11 cellular contexts compared by ENCODE assay signal in the genomic region with DNA sequence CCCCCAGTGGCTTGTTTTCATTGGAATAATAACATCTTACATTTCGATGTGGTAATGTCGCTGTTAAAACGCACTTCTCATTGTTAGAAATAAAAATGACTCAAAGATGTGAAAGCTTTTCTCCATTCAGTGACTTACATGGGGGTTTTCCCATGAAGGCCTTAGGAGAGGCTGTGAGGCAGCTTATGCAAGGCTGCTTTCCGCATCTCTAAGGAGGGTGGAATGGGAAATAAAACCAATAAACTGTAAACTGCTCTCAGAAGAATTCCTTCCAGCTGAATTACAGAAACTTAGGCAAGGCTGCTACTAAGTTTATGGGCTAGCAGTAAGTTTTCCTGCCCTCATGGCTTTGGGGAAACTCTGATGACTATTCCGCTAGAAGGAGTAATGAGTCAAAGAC.
DNase-seq lines count a peak whose midpoint lies in the region; ATAC-seq and TF ChIP-seq lines count a peak whose summit lies in the region.
"Had no signal": no experiment of that assay in that cellular context is flagged by ENCODE, and none has a peak within 500 bp of the region (broad histone marks: within the 10 kb centered on the region; RNA-seq: fewer than 3 reads in every experiment).

No MANE protein-coding gene starts in this region.

- H3F3A ChIP-seq in GM23338 (replicated peaks; ENCODE audit: low read depth) = no peaks in the 10 kb centered on the region

- peak; percentile 96 for DNase-seq in AG10803 (ENCODE audit: low read depth)
- no peak for DNase-seq in GM23338 (ENCODE audit: low spot score)
- DNase-seq in cardiac fibroblast (ENCODE audit: low read depth in 2 of 2) = peak; percentile 49 to 86
- DNase-seq in mesothelial cell of epicardium (ENCODE audit: low spot score in 2 of 2, unreplicated experiment in 2 of 2) = no peak
- DNase-seq in effector memory CD8-positive, alpha-beta T cell = no peak
- DNase-seq: activated T-cell treated with anti-CD3 and anti-CD28 coated beads for 4 hours, H9, NCI-H1694, NCI-H526 treated with DMSO at 0.1 percent for 48 hours had no signal

- H3K36me3 Mint-ChIP-seq in GM23338 (ENCODE audit: low read depth) (no peaks in the 10 kb centered on the region), mesothelial cell of epicardium (peaks cover 4% of the 10 kb centered on the region)
- H3K36me3 Mint-ChIP-seq in effector memory CD8-positive, alpha-beta T cell (ENCODE audit: insufficient read depth) = peaks cover 8% of the 10 kb centered on the region

- H3K9me3 Mint-ChIP-seq in GM23338 (no peaks in the 10 kb centered on the region; the same call in 2 of the 3 replicates), mesothelial cell of epicardium (no peaks in the 10 kb centered on the region)
- no peaks in the 10 kb centered on the region for H3K9me3 Mint-ChIP-seq in effector memory CD8-positive, alpha-beta T cell
- H3K9me3 Mint-ChIP-seq: H9 had no signal

- H3K4me1 ChIP-seq in GM23338 (ENCODE audit: insufficient read depth) = peaks cover 21% of the 10 kb centered on the region

- ATAC-seq in GM23338 (peak; percentile 9; the same call in 1 of the 3 replicates), GM21367 (IDR thresholded peaks at IDR 0.05; ENCODE audit: unreplicated experiment) (no peak), HG03039 (IDR thresholded peaks at IDR 0.05; ENCODE audit: unreplicated experiment) (no peak)
- ATAC-seq in effector memory CD8-positive, alpha-beta T cell (replicated peaks) = no peak

- no peaks in the 10 kb centered on the region for H3K79me2 ChIP-seq in GM23338 (replicated peaks; ENCODE audit: insufficient read depth)

- peaks cover 37% of the 10 kb centered on the region for H3K4me1 Mint-ChIP-seq in GM23338
- peaks cover 30% of the 10 kb centered on the region for H3K4me1 Mint-ChIP-seq in mesothelial cell of epicardium
- H3K4me1 Mint-ChIP-seq in effector memory CD8-positive, alpha-beta T cell (ENCODE audit: low read depth in 2 of 2) = peaks cover 15 to 21% of the 10 kb centered on the region in 2 donors

- H3K27ac Mint-ChIP-seq in GM23338 (no peak overlapping the region), mesothelial cell of epicardium (peak overlapping the region; percentile 52)
- no peak overlapping the region for H3K27ac Mint-ChIP-seq in effector memory CD8-positive, alpha-beta T cell

- no peak overlapping the region for H3K27ac ChIP-seq in GM23338 (ENCODE audit: low read depth)

- no peaks in the 10 kb centered on the region for H3K9me2 ChIP-seq in GM23338 (ENCODE audit: insufficient read depth)

- H3K4me3 ChIP-seq in AG10803 (ENCODE audit: low read length) (peak overlapping the region; percentile 13; the same call in 1 of the 2 replicates), GM23338 (no peak overlapping the region), cardiac fibroblast (replicated peaks in 1 of 2; ENCODE audit: low read depth in 2 of 2, low read length in 2 of 2) (no peak overlapping the region)

- no peak overlapping the region for H2AFZ ChIP-seq in GM23338

- no peaks in the 10 kb centered on the region for H3K27me3 ChIP-seq in GM23338 (ENCODE audit: insufficient read depth)

- no peaks in the 10 kb centered on the region; the same call in 1 of the 2 replicates for H4K20me1 ChIP-seq in GM23338 (replicated peaks; ENCODE audit: insufficient read depth)

- H3K4me2 ChIP-seq in GM23338 = no peak overlapping the region

- no peak overlapping the region for H3K4me3 Mint-ChIP-seq in GM23338
- no peak overlapping the region for H3K4me3 Mint-ChIP-seq in mesothelial cell of epicardium
- H3K4me3 Mint-ChIP-seq in effector memory CD8-positive, alpha-beta T cell = no peak overlapping the region
- H3K4me3 Mint-ChIP-seq: H9 had no signal

- TF ChIP-seq CTCF in AG10803 (conservative IDR thresholded peaks at IDR 0.05; ENCODE audit: low read length) = peak; percentile 43
- no peak for TF ChIP-seq CTCF in GM23338 (conservative IDR thresholded peaks at IDR 0.05; ENCODE audit: low read depth in 2 of 2)
- TF ChIP-seq CTCF in cardiac fibroblast (IDR thresholded peaks at IDR 0.05; ENCODE audit: low read depth, low read length) = no peak
- TF ChIP-seq CTCF in mesothelial cell of epicardium (IDR thresholded peaks at IDR 0.05; ENCODE audit: unreplicated experiment) = no peak

- no peaks in the 10 kb centered on the region for H3K36me3 ChIP-seq in GM23338 (ENCODE audit: insufficient read depth)

- H3K27me3 Mint-ChIP-seq in GM23338 (ENCODE audit: insufficient read depth, low read depth, poor library complexity) (peaks cover 16% of the 10 kb centered on the region), mesothelial cell of epicardium (ENCODE audit: low read depth) (no peaks in the 10 kb centered on the region)
- H3K27me3 Mint-ChIP-seq in effector memory CD8-positive, alpha-beta T cell = no peaks in the 10 kb centered on the region

TF ChIP-seq in GM23338, 12 proteins besides CTCF, POLR2A, EP300 and RAD21:
- TF ChIP-seq JUNB (IDR thresholded peaks at IDR 0.05; ENCODE audit: unreplicated experiment) (no peak), EZH2phosphoT487 (IDR thresholded peaks at IDR 0.05; ENCODE audit: unreplicated experiment) (no peak), CREB1 (CRISPR knock-in tag; IDR thresholded peaks at IDR 0.05; ENCODE audit: low read depth) (no peak), ZNF331 (CRISPR knock-in tag; IDR thresholded peaks at IDR 0.05; ENCODE audit: low read depth) (no peak), NANOG (IDR thresholded peaks at IDR 0.05; ENCODE audit: borderline replicate concordance) (no peak), ZNF114 (CRISPR knock-in tag; IDR thresholded peaks at IDR 0.05) (no peak)

Comparison
In these comparisons a context has a peak if more than half of its experiments do, and no peak if none do; other contexts are left out.
1. DNase-seq: peak in AG10803 (single experiment) and cardiac fibroblast (2 of 2); none in GM23338 (single experiment), mesothelial cell of epicardium (0 of 2) and effector memory CD8-positive, alpha-beta T cell (0 of 3).